Comparison of ENCODE assay signal across 9 cellular contexts in the genomic region with DNA sequence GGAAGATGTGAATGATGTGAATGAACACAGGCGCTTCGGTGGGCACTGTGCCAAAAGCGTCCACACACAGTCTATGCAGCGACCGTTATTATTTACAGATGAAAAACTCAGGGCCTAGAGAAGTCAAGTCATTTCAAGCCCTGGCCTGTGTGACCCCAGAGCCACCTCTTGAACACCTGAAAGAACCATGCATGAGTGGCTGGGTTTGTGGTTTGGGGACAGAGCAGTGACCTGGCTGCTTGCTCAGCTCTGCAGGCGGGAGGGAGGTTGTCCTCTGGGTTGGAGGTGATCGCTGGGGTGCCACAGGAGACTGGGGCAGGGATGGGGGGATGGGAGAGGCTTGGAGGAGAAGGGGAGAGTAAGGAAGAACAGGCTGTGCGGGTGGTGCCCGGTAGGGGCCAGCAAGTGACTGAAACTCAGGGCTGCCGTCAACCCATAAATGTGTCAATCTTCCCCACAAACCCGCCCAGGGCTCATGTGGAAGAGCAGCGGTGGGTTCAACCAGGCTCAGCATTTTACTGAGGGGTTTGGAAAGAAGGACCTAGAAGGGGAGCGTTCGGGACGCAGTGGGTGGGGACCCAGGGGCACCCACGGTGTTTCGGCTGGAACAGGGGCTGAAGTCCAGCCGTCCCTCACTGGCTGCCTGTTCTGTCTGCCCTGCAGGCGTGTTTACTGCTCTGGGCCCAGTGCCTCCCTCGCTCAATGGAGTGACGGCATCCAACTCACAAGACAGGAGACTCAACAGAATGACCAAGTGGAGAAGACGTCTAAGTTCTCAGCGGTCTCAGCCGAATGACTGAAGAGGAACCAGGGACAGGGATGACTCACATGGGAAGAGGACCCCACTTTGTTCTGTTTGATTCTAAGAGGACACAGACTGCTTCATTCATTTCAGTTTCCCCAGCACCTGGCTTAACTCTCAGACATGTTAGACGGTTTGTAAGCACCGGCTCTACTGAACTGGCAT.
A peak's percentile ranks its signal among the peaks of the same experiment; 100 is the strongest.
DNase-seq lines count a peak whose midpoint lies in the region; ATAC-seq and TF ChIP-seq lines count a peak whose summit lies in the region.
"Had no signal": no experiment of that assay in that cellular context is flagged by ENCODE, and none has a peak within 500 bp of the region (broad histone marks: within the 10 kb centered on the region; RNA-seq: fewer than 3 reads in every experiment).

No MANE protein-coding gene starts in this region.

- no peak for TF ChIP-seq POLR2A in prostate gland (IDR thresholded peaks at IDR 0.05)

- TF ChIP-seq CTCF in GM13976 (IDR thresholded peaks at IDR 0.05; ENCODE audit: borderline replicate concordance, control extremely low read depth, extremely low read depth, insufficient read depth, missing control alignments) (no peak), endothelial cell (IDR thresholded peaks at IDR 0.05; ENCODE audit: unreplicated experiment) (no peak), prostate gland (IDR thresholded peaks at IDR 0.05) (no peak)

- H3K4me1 Mint-ChIP-seq in endothelial cell (ENCODE audit: unreplicated experiment) = peaks cover 4% of the 10 kb centered on the region

- no peaks in the 10 kb centered on the region for H3K4me1 ChIP-seq in prostate gland (replicated peaks)

- H3K27me3 ChIP-seq in prostate gland (replicated peaks; ENCODE audit: insufficient read depth) = no peaks in the 10 kb centered on the region

- intact Hi-C loops in prostate gland (cut with DNase I) = no loop called here

- 70% methylated on average over 26 of the region's 26 CpGs for WGBS in prostate gland

- no peaks in the 10 kb centered on the region for H3K9me3 ChIP-seq in prostate gland

- peak overlapping the region; percentile 11 for H3K27ac Mint-ChIP-seq in endothelial cell (ENCODE audit: unreplicated experiment)

- peaks cover 10% of the 10 kb centered on the region for H3K27me3 Mint-ChIP-seq in endothelial cell (ENCODE audit: unreplicated experiment)

- in situ Hi-C loops in GM13976 (cut with MboI; ENCODE audit: low sequenced_read_pairs, unreplicated experiment) = no loop called here

- H3K36me3 ChIP-seq in prostate gland = peaks cover 0 to 7% of the 10 kb centered on the region in 2 donors

- ATAC-seq in GM19455 (IDR thresholded peaks at IDR 0.05; ENCODE audit: unreplicated experiment) (peak; percentile 94), HG03108 (IDR thresholded peaks at IDR 0.05; ENCODE audit: unreplicated experiment) (peak; percentile 93)

- no peaks in the 10 kb centered on the region for H3K9me3 Mint-ChIP-seq in endothelial cell (ENCODE audit: unreplicated experiment)

- H3K36me3 Mint-ChIP-seq in endothelial cell (ENCODE audit: low read depth, unreplicated experiment) = peaks cover 63% of the 10 kb centered on the region

- H3K4me3 Mint-ChIP-seq in endothelial cell (ENCODE audit: unreplicated experiment) = peak overlapping the region; percentile 6

- H3K4me3 ChIP-seq in prostate gland = no peak overlapping the region

- DNase-seq in GM13976 (ENCODE audit: low spot score) = peak; percentile 86
- no peak for DNase-seq in endothelial cell (ENCODE audit: low spot score)
- DNase-seq in prostate gland (ENCODE audit: low spot score) = no peak
- DNase-seq in NK-92 (lab: John Stamatoyannopoulos, UW; ENCODE audit: unreplicated experiment) = no peak
- no peak for DNase-seq in central memory CD4-positive, alpha-beta T cell
- no peak for DNase-seq in NCI-H1436 treated with DMSO at 0.1 percent for 48 hours (lab: John Stamatoyannopoulos, UW)
- DNase-seq: NCI-H2171 had no signal

- H3K27ac ChIP-seq in prostate gland = no peak overlapping the region
